ENCODE assay signal across 29 cellular contexts in genomic region chr6:54252916-54253315, GRCh38. TPM values are rescaled to one million over a fixed set of nuclear protein-coding genes. Genes with fewer than 3 reads are reported as not detected.
"Had no signal": no experiment of that assay in that cellular context is flagged by ENCODE, and none has a peak within 500 bp of the region (broad histone marks: within the 10 kb centered on the region; RNA-seq: fewer than 3 reads in every experiment).

No MANE protein-coding gene starts in this region.

- H3K4me3 ChIP-seq: colonic mucosa, esophagus muscularis mucosa, heart right ventricle, lung, mucosa of descending colon, neural progenitor cell, ovary, spleen, thoracic aorta, tibial nerve, upper lobe of left lung had no signal

- H3K27ac ChIP-seq: colonic mucosa, esophagus muscularis mucosa, foreskin keratinocyte, neural progenitor cell, ovary, spleen, thoracic aorta, tibial nerve, upper lobe of left lung had no signal

- H3K4me1 ChIP-seq: colonic mucosa, neural progenitor cell, spleen, upper lobe of left lung had no signal

- H2AFZ ChIP-seq: neural progenitor cell had no signal

- H3K9me3 ChIP-seq: colonic mucosa, esophagus muscularis mucosa, heart right ventricle, mucosa of descending colon, ovary, spleen, thoracic aorta, tibial nerve, upper lobe of left lung had no signal

- DNase-seq: colonic mucosa; effector CD8-positive, alpha-beta T cell; endodermal cell; foreskin keratinocyte; glutamatergic neuron; heart right ventricle; hypothalamus; immature natural killer cell; islet precursor cell; mesenchymal stem cell; mucosa of descending colon; naive B cell; ovary; spleen; stimulated activated CD4-positive, alpha-beta T cell treated with anti-CD3 and anti-CD28 coated beads, Interleukin-2, amount 100 ng/mL, for 48 hours; stimulated activated naive B cell treated with anti-CD40 and anti-IgM and Interleukin-4, amounts not matched to agents 10 μg/mL and 1 μg/mL and 100 μg/mL, for 72 hours; upper lobe of left lung had no signal

- H3K9ac ChIP-seq: neural progenitor cell had no signal

- H3K4me2 ChIP-seq: neural progenitor cell had no signal

- H3K27me3 ChIP-seq: colonic mucosa, esophagus muscularis mucosa, foreskin keratinocyte, heart right ventricle, neural progenitor cell, ovary, spleen, tibial nerve, upper lobe of left lung had no signal

- H3K36me3 ChIP-seq: colonic mucosa, esophagus muscularis mucosa, heart right ventricle, neural progenitor cell, ovary, spleen, thoracic aorta, tibial nerve, upper lobe of left lung had no signal

RNA-seq across cellular contexts. Expression of gene TINAG, which starts 55.3 kb away (rescaled TPM):
- total RNA-seq: chondrocyte; endodermal cell; esophagus muscularis mucosa; fibroblast of lung; foreskin keratinocyte; left lobe of liver; liver; lung; mesothelial cell of epicardium; natural killer cell treated with Interleukin-12 subunit alpha and Interleukin-12 subunit beta and Interleukin-15 and Interleukin-18, amount 100 ng/mL, for 72 hours; ovary; posterior vena cava; spleen; thoracic aorta; upper lobe of left lung had no signal
- polyA plus RNA-seq: fibroblast of lung, foreskin keratinocyte, immature natural killer cell, liver, lung, ovary, spleen had no signal
